23 cellular contexts compared by ENCODE assay signal in genomic region chr19:30171795-30172642, GRCh38.
DNase-seq lines count a peak whose midpoint lies in the region; ATAC-seq and TF ChIP-seq lines count a peak whose summit lies in the region.
"Had no signal": no experiment of that assay in that cellular context is flagged by ENCODE, and none has a peak within 500 bp of the region (broad histone marks: within the 10 kb centered on the region; RNA-seq: fewer than 3 reads in every experiment).

No MANE protein-coding gene starts in this region.

- no peak overlapping the region for H3K4me3 Mint-ChIP-seq in effector memory CD8-positive, alpha-beta T cell
- H3K4me3 Mint-ChIP-seq: B cell; CD4-positive, CD25-positive, alpha-beta regulatory T cell; CD8-positive, alpha-beta memory T cell had no signal

- intact Hi-C loops in spleen (cut with DNase I; ENCODE audit: low total_unique reads) = no loop called here

- H3K4me3 ChIP-seq in spleen = no peak overlapping the region
- H3K4me3 ChIP-seq: A549; BLaER1 treated with 17β-estradiol and CSF1 and Interleukin-3, amounts not matched to agents 10 nM and 100 nM; GM12878; HAP-1 had no signal

- H3K27me3 Mint-ChIP-seq in effector memory CD8-positive, alpha-beta T cell = peaks cover 10 to 21% of the 10 kb centered on the region in 2 donors
- H3K27me3 Mint-ChIP-seq: B cell; CD4-positive, CD25-positive, alpha-beta regulatory T cell had no signal

- in situ Hi-C loops in ACHN (cut with HindIII; ENCODE audit: low pct_ligation_motif_present, low pct_unique_long_range_greater_than_20kb, low sequenced_read_pairs) = no loop called here

- WGBS in spleen, 5 donors = 71 to 84% (median 80%) methylated on average over 9 to 10 of the region's 10 CpGs

- H3K27me3 ChIP-seq in spleen (replicated peaks in 1 of 7) = peaks cover 0 to 8% (median 0%) of the 10 kb centered on the region in 7 donors
- H3K27me3 ChIP-seq: BLaER1 treated with 17β-estradiol and CSF1 and Interleukin-3, amounts not matched to agents 10 nM and 100 nM had no signal

- no peak for TF ChIP-seq CTCF in spleen (IDR thresholded peaks at IDR 0.05 in 8 of 11, conservative IDR thresholded peaks at IDR 0.05 in 3 of 11)

- no peak for TF ChIP-seq POLR2A in spleen (IDR thresholded peaks at IDR 0.05)

- H3K36me3 ChIP-seq in spleen = no peaks in the 10 kb centered on the region
- H3K36me3 ChIP-seq: BLaER1 treated with 17β-estradiol and CSF1 and Interleukin-3, amounts not matched to agents 10 nM and 100 nM; HAP-1 had no signal

- no peak overlapping the region for H3K27ac ChIP-seq in spleen
- H3K27ac ChIP-seq: 22Rv1; A549; BLaER1 treated with 17β-estradiol and CSF1 and Interleukin-3, amounts not matched to agents 10 nM and 100 nM; HL-60 had no signal

- no peaks in the 10 kb centered on the region for H3K4me1 Mint-ChIP-seq in effector memory CD8-positive, alpha-beta T cell (ENCODE audit: low read depth in 2 of 2)
- H3K4me1 Mint-ChIP-seq: B cell; CD4-positive, CD25-positive, alpha-beta regulatory T cell; CD8-positive, alpha-beta memory T cell had no signal

- no peaks in the 10 kb centered on the region for H3K9me3 Mint-ChIP-seq in effector memory CD8-positive, alpha-beta T cell
- H3K9me3 Mint-ChIP-seq: CD8-positive, alpha-beta memory T cell had no signal

- H3K27ac Mint-ChIP-seq in effector memory CD8-positive, alpha-beta T cell = no peak overlapping the region
- H3K27ac Mint-ChIP-seq: B cell; CD4-positive, CD25-positive, alpha-beta regulatory T cell; CD8-positive, alpha-beta memory T cell had no signal

- H3K4me1 ChIP-seq in spleen = no peaks in the 10 kb centered on the region
- H3K4me1 ChIP-seq: A549, HAP-1 had no signal

- peaks cover 0 to 5% (median 0%) of the 10 kb centered on the region in 8 donors for H3K9me3 ChIP-seq in spleen
- H3K9me3 ChIP-seq: A549 had no signal

- ATAC-seq in effector memory CD8-positive, alpha-beta T cell (replicated peaks) = no peak
- ATAC-seq: GM12878 had no signal

- DNase-seq in NCI-H2171 treated with DMSO at 0.1 percent for 48 hours (lab: John Stamatoyannopoulos, UW) (peak; percentile 24), NCI-H2171 (lab: John Stamatoyannopoulos, UW) (no peak), ecto neural progenitor cell (ENCODE audit: low spot score) (peak; percentile 39), mesenteric fat pad (ENCODE audit: low spot score) (peak; percentile 71), spleen (peak; percentile 52), NCI-H1417 (lab: John Stamatoyannopoulos, UW) (no peak), ACHN (no peak)
- DNase-seq in effector memory CD8-positive, alpha-beta T cell = no peak
- DNase-seq: CD4-positive, CD25-positive, alpha-beta regulatory T cell; CD8-positive, alpha-beta memory T cell; COR-L47; DMS 273 treated with DMSO at 0.1 percent for 48 hours; DMS53; DND-41; EL; IMR-90 had no signal

- no peaks in the 10 kb centered on the region for H3K36me3 Mint-ChIP-seq in effector memory CD8-positive, alpha-beta T cell (ENCODE audit: insufficient read depth)
- H3K36me3 Mint-ChIP-seq: CD4-positive, CD25-positive, alpha-beta regulatory T cell; CD8-positive, alpha-beta memory T cell had no signal

Comparison
In these comparisons a context has a peak if more than half of its experiments do, and no peak if none do; other contexts are left out.
1. DNase-seq: peak in NCI-H2171 treated with DMSO at 0.1 percent for 48 hours (single experiment), ecto neural progenitor cell (single experiment), mesenteric fat pad (single experiment) and spleen (single experiment); none in NCI-H2171 (single experiment), effector memory CD8-positive, alpha-beta T cell (0 of 3), NCI-H1417 (0 of 3) and ACHN (single experiment).